ENCODE assay signal across 9 cellular contexts in genomic region chr4:1356181-1356998, GRCh38. TPM values are rescaled to one million over a fixed set of nuclear protein-coding genes. Genes with fewer than 3 reads are reported as not detected.
DNase-seq lines count a peak whose midpoint lies in the region; ATAC-seq, FAIRE-seq and TF ChIP-seq lines count a peak whose summit lies in the region.
"Had no signal": no experiment of that assay in that cellular context is flagged by ENCODE, and none has a peak within 500 bp of the region (broad histone marks: within the 10 kb centered on the region; RNA-seq: fewer than 3 reads in every experiment).

No MANE protein-coding gene starts in this region.

- H3K27ac Mint-ChIP-seq in activated CD4-positive, alpha-beta memory T cell treated with anti-CD3 and anti-CD28 coated beads for 36 hours = no peak overlapping the region
- H3K27ac Mint-ChIP-seq in nephron progenitor cell = no peak overlapping the region
- H3K27ac Mint-ChIP-seq: activated naive CD4-positive, alpha-beta T cell treated with anti-CD3 and anti-CD28 coated beads, Interleukin-2, amount 50 U/mL, for 72 hours had no signal

- POLR2A ChIA-PET in activated CD4-positive, alpha-beta memory T cell treated with anti-CD3 and anti-CD28 coated beads for 36 hours (lab: Charles Lee) = no interaction called here

- no peak for TF ChIP-seq POLR2A in erythroblast (IDR thresholded peaks at IDR 0.05; ENCODE audit: low read length)

- ATAC-seq in GM18873 (IDR thresholded peaks at IDR 0.05; ENCODE audit: low FRiP score, unreplicated experiment) = no peak

- DNase-seq in NCI-H1436 (lab: John Stamatoyannopoulos, UW) (peak; percentile 37), NCI-H1436 treated with DMSO at 0.1 percent for 48 hours (lab: John Stamatoyannopoulos, UW) (no peak), erythroblast (lab: John Stamatoyannopoulos, UW) (peak; percentile 63 to 77), nephron progenitor cell (peak; percentile 81), urothelium cell line (ENCODE audit: low spot score) (peak; percentile 45)
- DNase-seq in activated CD4-positive, alpha-beta memory T cell treated with anti-CD3 and anti-CD28 coated beads for 36 hours = peak; percentile 51

- intact Hi-C loops in activated CD4-positive, alpha-beta memory T cell treated with anti-CD3 and anti-CD28 coated beads for 36 hours (cut with micrococcal nuclease) = loop anchor here (1.0 kb wide), 1 partner anchor 273 kb away; no protein-coding TSS in a partner anchor

- H3K27me3 Mint-ChIP-seq in activated CD4-positive, alpha-beta memory T cell treated with anti-CD3 and anti-CD28 coated beads for 36 hours = no peaks in the 10 kb centered on the region
- no peaks in the 10 kb centered on the region for H3K27me3 Mint-ChIP-seq in nephron progenitor cell (ENCODE audit: low read depth, poor library complexity)

- H3K36me3 Mint-ChIP-seq in activated CD4-positive, alpha-beta memory T cell treated with anti-CD3 and anti-CD28 coated beads for 36 hours = peaks cover 3% of the 10 kb centered on the region
- peaks cover 4% of the 10 kb centered on the region for H3K36me3 Mint-ChIP-seq in nephron progenitor cell (ENCODE audit: low read depth)
- H3K36me3 Mint-ChIP-seq: activated naive CD4-positive, alpha-beta T cell treated with anti-CD3 and anti-CD28 coated beads, Interleukin-2, amount 50 U/mL, for 72 hours had no signal

- H3K4me3 Mint-ChIP-seq in activated CD4-positive, alpha-beta memory T cell treated with anti-CD3 and anti-CD28 coated beads for 36 hours = no peak overlapping the region
- no peak overlapping the region for H3K4me3 Mint-ChIP-seq in nephron progenitor cell

- FAIRE-seq in urothelium cell line (lab: Jason Lieb, UNC) = no peak

- no peaks in the 10 kb centered on the region for H3K9me3 Mint-ChIP-seq in activated CD4-positive, alpha-beta memory T cell treated with anti-CD3 and anti-CD28 coated beads for 36 hours
- H3K9me3 Mint-ChIP-seq in nephron progenitor cell = no peaks in the 10 kb centered on the region
- H3K9me3 Mint-ChIP-seq: activated naive CD4-positive, alpha-beta T cell treated with anti-CD3 and anti-CD28 coated beads, Interleukin-2, amount 50 U/mL, for 72 hours had no signal

- TF ChIP-seq CTCF in LNCAP (IDR thresholded peaks at IDR 0.05) (peak; percentile 79), nephron progenitor cell (IDR thresholded peaks at IDR 0.05) (peak; percentile 87)

- CTCF ChIA-PET in activated CD4-positive, alpha-beta memory T cell treated with anti-CD3 and anti-CD28 coated beads for 36 hours (lab: Charles Lee) = interaction anchor here (0.7 to 2.7 kb wide), 10 partner anchors 9 to 273 kb away, joined by 3 to 9 read pairs (median 4); partner anchors contain the start of genes MAEA and UVSSA

- peaks cover 7% of the 10 kb centered on the region for H3K4me1 Mint-ChIP-seq in activated CD4-positive, alpha-beta memory T cell treated with anti-CD3 and anti-CD28 coated beads for 36 hours (ENCODE audit: low read depth)
- peaks cover 9% of the 10 kb centered on the region for H3K4me1 Mint-ChIP-seq in nephron progenitor cell

RNA-seq across cellular contexts. Expression of gene UVSSA, which starts 9.4 kb away (rescaled TPM):
- 10 to 100 TPM; 20.2 to 21.5 TPM for total RNA-seq in activated CD4-positive, alpha-beta memory T cell treated with anti-CD3 and anti-CD28 coated beads for 36 hours

RNA-seq across cellular contexts. Expression of gene NKX1-1, which starts 49.9 kb away (rescaled TPM):
- not detected for total RNA-seq in activated CD4-positive, alpha-beta memory T cell treated with anti-CD3 and anti-CD28 coated beads for 36 hours
- total RNA-seq: activated naive CD4-positive, alpha-beta T cell treated with anti-CD3 and anti-CD28 coated beads, Interleukin-2, amount 50 U/mL, for 72 hours had no signal
